Comparison of ENCODE assay signal across 35 cellular contexts in the genomic region with DNA sequence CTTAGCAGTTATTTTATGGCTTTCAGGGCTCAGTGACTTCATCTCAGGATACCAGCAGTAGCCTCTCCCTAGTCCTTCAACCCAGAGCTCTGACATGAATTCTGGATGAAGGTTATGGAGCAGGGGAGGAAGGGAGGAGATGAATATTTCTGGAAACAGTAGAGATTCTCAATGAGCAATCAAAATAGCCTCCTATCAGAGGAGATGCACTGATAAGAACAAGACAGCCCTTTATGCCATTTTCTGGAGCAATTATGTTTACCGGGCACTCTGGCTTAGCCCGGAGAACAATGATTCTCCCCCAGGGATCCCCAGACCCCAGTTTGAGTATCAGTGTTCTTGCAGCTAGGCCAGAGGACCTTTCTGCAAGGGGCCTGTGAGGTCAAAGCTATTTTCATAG. TPM values are rescaled to one million over a fixed set of nuclear protein-coding genes. Genes with fewer than 3 reads are reported as not detected.
"Had no signal": no experiment of that assay in that cellular context is flagged by ENCODE, and none has a peak within 500 bp of the region (broad histone marks: within the 10 kb centered on the region; RNA-seq: fewer than 3 reads in every experiment).

No MANE protein-coding gene starts in this region.

- H3K4me3 ChIP-seq: adrenal gland, body of pancreas, breast epithelium had no signal

- H3K27me3 Mint-ChIP-seq: activated CD4-positive, alpha-beta T cell treated with anti-CD3 and anti-CD28 coated beads, Interleukin-2, amount 10 ng/mL, durations not matched to agents 24 days and 14 days; activated T-helper 17 cell treated with anti-CD3 and anti-CD28 coated beads, Interleukin-2, amount 50 U/mL, for 72 hours had no signal

- H3K4me1 Mint-ChIP-seq: activated B cell treated with CpG ODN at 0.5 μM for 24 hours; activated CD4-positive, alpha-beta T cell treated with anti-CD3 and anti-CD28 coated beads, Interleukin-2, amount 10 ng/mL, durations not matched to agents 24 days and 14 days; activated naive CD8-positive, alpha-beta T cell treated with anti-CD3 and anti-CD28 coated beads for 36 hours; activated T-helper 17 cell treated with anti-CD3 and anti-CD28 coated beads, Interleukin-2, amount 50 U/mL, for 72 hours had no signal

- H3K27ac ChIP-seq: adrenal gland, body of pancreas, brain microvascular endothelial cell, breast epithelium, VCaP had no signal

- H3K4me3 Mint-ChIP-seq: activated B cell treated with CpG ODN at 0.5 μM for 24 hours; activated CD4-positive, alpha-beta memory T cell treated with anti-CD3 and anti-CD28 coated beads for 36 hours; activated CD4-positive, alpha-beta T cell treated with anti-CD3 and anti-CD28 coated beads, Interleukin-2, amount 10 ng/mL, durations not matched to agents 24 days and 14 days; activated CD8-positive, alpha-beta T cell treated with anti-CD3 and anti-CD28 coated beads for 36 hours; activated naive CD4-positive, alpha-beta T cell treated with anti-CD3 and anti-CD28 coated beads for 36 hours; activated naive CD8-positive, alpha-beta T cell treated with anti-CD3 and anti-CD28 coated beads for 36 hours; activated T-cell treated with anti-CD3 and anti-CD28 coated beads, Interleukin-2, amount 50 U/mL, for 4 hours; activated T-cell treated with anti-CD3 and anti-CD28 coated beads, Interleukin-2, amount 50 U/mL, for 72 hours; activated T-helper 1 cell treated with anti-CD3 and anti-CD28 coated beads, Interleukin-12 subunit alpha, Interleukin-12 subunit beta, Interleukin-2, Interleukin-4 antibody, amounts not matched to agents 30 ng/mL and 10 ng/mL and 1 ng/mL, durations not matched to agents 14 hours and 24 hours and 36 hours; activated T-helper 17 cell treated with anti-CD3 and anti-CD28 coated beads, Interleukin-2, amount 50 U/mL, for 72 hours; T-helper 1 cell treated with Interleukin-12 subunit alpha and Interleukin-12 subunit beta and Interleukin-4 antibody, amounts not matched to agents 30 μg/mL and 1 μg/mL, for 36 hours; T-helper 2 cell treated with Interferon-gamma antibody and Interleukin-4, amounts not matched to agents 5 μg/mL and 100 μg/mL, for 36 hours had no signal

- H3K27ac Mint-ChIP-seq: activated B cell treated with CpG ODN at 0.5 μM for 24 hours; activated CD4-positive, alpha-beta memory T cell treated with anti-CD3 and anti-CD28 coated beads for 36 hours; activated CD4-positive, alpha-beta T cell treated with anti-CD3 and anti-CD28 coated beads, Interleukin-2, amount 10 ng/mL, durations not matched to agents 24 days and 14 days; activated CD8-positive, alpha-beta T cell treated with anti-CD3 and anti-CD28 coated beads for 36 hours; activated naive CD4-positive, alpha-beta T cell treated with anti-CD3 and anti-CD28 coated beads for 36 hours; activated naive CD4-positive, alpha-beta T cell treated with anti-CD3 and anti-CD28 coated beads, Interleukin-2, amount 50 U/mL, for 72 hours; activated naive CD8-positive, alpha-beta T cell treated with anti-CD3 and anti-CD28 coated beads for 36 hours; activated T-cell treated with anti-CD3 and anti-CD28 coated beads, Interleukin-2, amount 50 U/mL, for 72 hours; activated T-helper 1 cell treated with anti-CD3 and anti-CD28 coated beads, Interleukin-12 subunit alpha, Interleukin-12 subunit beta, Interleukin-2, Interleukin-4 antibody, amounts not matched to agents 30 ng/mL and 10 ng/mL and 1 ng/mL, durations not matched to agents 14 hours and 24 hours and 36 hours; activated T-helper 17 cell treated with anti-CD3 and anti-CD28 coated beads, Interleukin-2, amount 50 U/mL, for 72 hours; T-helper 1 cell treated with Interleukin-12 subunit alpha and Interleukin-12 subunit beta and Interleukin-4 antibody, amounts not matched to agents 30 μg/mL and 1 μg/mL, for 36 hours; T-helper 2 cell treated with Interferon-gamma antibody and Interleukin-4, amounts not matched to agents 5 μg/mL and 100 μg/mL, for 36 hours had no signal

- H3K9me3 ChIP-seq: adrenal gland, body of pancreas had no signal

- ATAC-seq: activated CD8-positive, alpha-beta T cell treated with anti-CD3 and anti-CD28 coated beads for 36 hours; activated naive CD4-positive, alpha-beta T cell treated with anti-CD3 and anti-CD28 coated beads, Interleukin-2, amount 50 U/mL, for 72 hours; activated T-cell treated with anti-CD3 and anti-CD28 coated beads, Interleukin-2, amount 50 U/mL, for 4 hours; activated T-cell treated with anti-CD3 and anti-CD28 coated beads, Interleukin-2, amount 50 U/mL, for 72 hours; activated T-helper 17 cell treated with anti-CD3 and anti-CD28 coated beads, Interleukin-2, amount 50 U/mL, for 72 hours; body of pancreas had no signal

- H3K27me3 ChIP-seq: adrenal gland, body of pancreas, brain microvascular endothelial cell, breast epithelium had no signal

- DNase-seq: activated B cell treated with CpG ODN at 0.5 μM for 24 hours; activated CD4-positive, alpha-beta memory T cell treated with anti-CD3 and anti-CD28 coated beads for 36 hours; activated CD4-positive, alpha-beta T cell treated with anti-CD3 and anti-CD28 coated beads for 4 hours; activated CD4-positive, alpha-beta T cell treated with anti-CD3 and anti-CD28 coated beads, Interleukin-2, amount 10 ng/mL, durations not matched to agents 24 days and 14 days; activated CD4-positive, alpha-beta T cell treated with anti-CD3 and anti-CD28 coated beads, Interleukin-2, amount 50 U/mL, for 1 hour; activated CD4-positive, alpha-beta T cell treated with anti-CD3 and anti-CD28 coated beads, Interleukin-2, amount 50 U/mL, for 4 hours; activated CD4-positive, CD25-positive, alpha-beta regulatory T cell treated with anti-CD3 and anti-CD28 coated beads, Interleukin-2, amount 50 U/mL, for 72 hours; activated CD8-positive, alpha-beta memory T cell treated with anti-CD3 and anti-CD28 coated beads, Interleukin-2, amount 50 U/mL, for 4 hours; activated CD8-positive, alpha-beta T cell treated with anti-CD3 and anti-CD28 coated beads for 36 hours; activated effector memory CD4-positive, alpha-beta T cell treated with anti-CD3 and anti-CD28 coated beads, Interleukin-2, amount 50 U/mL, for 16 hours; activated gamma-delta T cell treated with Interleukin-2 at 50 U/mL for 16 hours; activated naive CD4-positive, alpha-beta T cell; activated naive CD4-positive, alpha-beta T cell treated with anti-CD3 and anti-CD28 coated beads for 36 hours; activated naive CD4-positive, alpha-beta T cell treated with anti-CD3 and anti-CD28 coated beads, Interleukin-2, amount 50 U/mL, for 16 hours; activated naive CD8-positive, alpha-beta T cell treated with anti-CD3 and anti-CD28 coated beads for 36 hours; activated T-cell treated with anti-CD3 and anti-CD28 coated beads for 4 hours; activated T-cell treated with anti-CD3 and anti-CD28 coated beads, Interleukin-2, amount 50 U/mL, for 1 hour; activated T-cell treated with anti-CD3 and anti-CD28 coated beads, Interleukin-2, amount 50 U/mL, for 4 hours; activated T-cell treated with anti-CD3 and anti-CD28 coated beads, Interleukin-2, amount 50 U/mL, for 72 hours; amniotic stem cell; aorta; body of pancreas; brain microvascular endothelial cell; central memory CD4-positive, alpha-beta T cell; T-helper 1 cell; T-helper 2 cell; T-helper 9 cell had no signal

- H3K4me1 ChIP-seq: adrenal gland, body of pancreas, breast epithelium had no signal

- H3K36me3 ChIP-seq: adrenal gland, brain microvascular endothelial cell, breast epithelium had no signal

RNA-seq across cellular contexts. Expression of a gene that starts 37.9 kb away (rescaled TPM):
- total RNA-seq: activated B cell treated with CpG ODN at 0.5 μM for 24 hours had no signal
